In genomic region chr7:107913846-107914245, GRCh38 we compare ENCODE assay signal across 3 cellular contexts.
TF ChIP-seq lines count a peak whose summit lies in the region.

No MANE protein-coding gene starts in this region.

TF ChIP-seq in SK-N-SH, 30 proteins besides CTCF, POLR2A, EP300 and RAD21 (continues in another document):
- TF ChIP-seq POLR2AphosphoS5 (IDR thresholded peaks at IDR 0.05; ENCODE audit: low read depth, low read length) (no peak), NRF1 (IDR thresholded peaks at IDR 0.05; ENCODE audit: low read depth, low read length) (no peak), FOXM1 (IDR thresholded peaks at IDR 0.05; ENCODE audit: low read depth) (no peak), PBX3 (IDR thresholded peaks at IDR 0.05) (peak; percentile 25; the same call in 1 of the 2 replicates), RCOR1 (IDR thresholded peaks at IDR 0.05; ENCODE audit: low read length) (no peak), TCF12 (IDR thresholded peaks at IDR 0.05) (peak; percentile 37), YY1 (IDR thresholded peaks at IDR 0.05; ENCODE audit: low read depth) (no peak), GATA2 (CRISPR knock-in tag; IDR thresholded peaks at IDR 0.05) (no peak), JUND (IDR thresholded peaks at IDR 0.05) (peak; percentile 12; the same call in 1 of the 2 replicates), ELF1 (IDR thresholded peaks at IDR 0.05) (no peak), FOSL2 (IDR thresholded peaks at IDR 0.05; ENCODE audit: borderline replicate concordance, low read depth) (peak; percentile 59; the same call in 1 of the 2 replicates), REST (IDR thresholded peaks at IDR 0.05; ENCODE audit: low read depth, low read length) (no peak), RFX5 (IDR thresholded peaks at IDR 0.05; ENCODE audit: low read length) (no peak), TAF1 (IDR thresholded peaks at IDR 0.05; ENCODE audit: borderline replicate concordance, low read depth, low read length) (no peak), NFIC (IDR thresholded peaks at IDR 0.05; ENCODE audit: borderline replicate concordance) (no peak), IRF3 (IDR thresholded peaks at IDR 0.05; ENCODE audit: low read depth, low read length) (no peak), MXI1 (IDR thresholded peaks at IDR 0.05; ENCODE audit: low read depth, low read length) (no peak), RXRA (IDR thresholded peaks at IDR 0.05; ENCODE audit: borderline replicate concordance, low read depth) (no peak)

TF ChIP-seq in SK-N-SH treated with all-trans-retinoic acid at 6 μM for 48 hours, 23 proteins besides CTCF, POLR2A, EP300 and RAD21:
- TF ChIP-seq TCF4 (CRISPR knock-in tag; IDR thresholded peaks at IDR 0.05; ENCODE audit: borderline replicate concordance), result no peak
- no peak for TF ChIP-seq GLIS3 (CRISPR knock-in tag; IDR thresholded peaks at IDR 0.05)
- no peak for TF ChIP-seq CSDC2 (CRISPR knock-in tag; IDR thresholded peaks at IDR 0.05)
- no peak for TF ChIP-seq CREB5 (CRISPR knock-in tag; IDR thresholded peaks at IDR 0.05; ENCODE audit: low read depth)
- TF ChIP-seq PPARA (CRISPR knock-in tag; IDR thresholded peaks at IDR 0.05; ENCODE audit: borderline replicate concordance), result no peak
- no peak for TF ChIP-seq ESRRG (CRISPR knock-in tag; IDR thresholded peaks at IDR 0.05)
- no peak for TF ChIP-seq ZC3H10 (CRISPR knock-in tag; IDR thresholded peaks at IDR 0.05)
- no peak for TF ChIP-seq ZNF70 (CRISPR knock-in tag; IDR thresholded peaks at IDR 0.05)
- no peak for TF ChIP-seq BACH2 (CRISPR knock-in tag; IDR thresholded peaks at IDR 0.05; ENCODE audit: borderline replicate concordance)
- no peak for TF ChIP-seq TOX (CRISPR knock-in tag; IDR thresholded peaks at IDR 0.05; ENCODE audit: borderline replicate concordance)
- TF ChIP-seq POU6F1 (CRISPR knock-in tag; IDR thresholded peaks at IDR 0.05; ENCODE audit: borderline replicate concordance, low read depth), result no peak
- TF ChIP-seq CSRNP3 (CRISPR knock-in tag; IDR thresholded peaks at IDR 0.05), result no peak
- TF ChIP-seq ZNF565 (CRISPR knock-in tag; conservative IDR thresholded peaks at IDR 0.05; ENCODE audit: low read depth), result no peak
- no peak for TF ChIP-seq TSHZ2 (CRISPR knock-in tag; IDR thresholded peaks at IDR 0.05)
TF ChIP-seq in SK-N-SH treated with all-trans-retinoic acid at 6 μM for 48 hours: peak in this region for 0.

TF ChIP-seq in K562, 482 proteins besides CTCF, POLR2A, EP300 and RAD21:
- TF ChIP-seq ZNF232 (CRISPR knock-in tag; IDR thresholded peaks at IDR 0.05) (no peak), ZNF316 (IDR thresholded peaks at IDR 0.05) (peak; percentile 79), PATZ1 (CRISPR knock-in tag; IDR thresholded peaks at IDR 0.05; ENCODE audit: borderline replicate concordance) (no peak), NCOA6 (IDR thresholded peaks at IDR 0.05) (no peak), ATF3 (IDR thresholded peaks at IDR 0.05) (peak; percentile 44; the same call in 1 of the 2 replicates), ATF3 (CRISPR knock-in tag; conservative IDR thresholded peaks at IDR 0.05) (no peak), NR2C2 (CRISPR knock-in tag; IDR thresholded peaks at IDR 0.05) (no peak), NR2C2 (tag; IDR thresholded peaks at IDR 0.05) (no peak), C11orf30 (IDR thresholded peaks at IDR 0.05; ENCODE audit: low read depth) (peak; percentile 63), MAFG (tag; conservative IDR thresholded peaks at IDR 0.05) (peak; percentile 57), ZNF518B (CRISPR knock-in tag; IDR thresholded peaks at IDR 0.05) (no peak), ZFX (CRISPR knock-in tag; IDR thresholded peaks at IDR 0.05) (no peak)
